In genomic region chr1:206570529-206570928, GRCh38 we compare ENCODE assay signal across 1 cellular context.
A peak's percentile ranks its signal among the peaks of the same experiment; 100 is the strongest.
TF ChIP-seq lines count a peak whose summit lies in the region.

No MANE protein-coding gene starts in this region.

TF ChIP-seq in endothelial cell of umbilical vein, 7 proteins besides CTCF, POLR2A, EP300 and RAD21:
- no peak for TF ChIP-seq EZH2 (IDR thresholded peaks at IDR 0.05; ENCODE audit: borderline replicate concordance, low read depth, low read length, severe bottlenecking)
- peak; percentile 19 for TF ChIP-seq FOS (IDR thresholded peaks at IDR 0.05; ENCODE audit: borderline replicate concordance, insufficient read depth, low read length)
- TF ChIP-seq, protein P1, sequence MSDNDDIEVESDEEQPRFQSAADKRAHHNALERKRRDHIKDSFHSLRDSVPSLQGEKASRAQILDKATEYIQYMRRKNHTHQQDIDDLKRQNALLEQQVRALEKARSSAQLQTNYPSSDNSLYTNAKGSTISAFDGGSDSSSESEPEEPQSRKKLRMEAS (IDR thresholded peaks at IDR 0.05; ENCODE audit: insufficient read depth, insufficient read length): no peak
- peak; percentile 60 for TF ChIP-seq JUN (IDR thresholded peaks at IDR 0.05; ENCODE audit: borderline replicate concordance, insufficient read depth, insufficient read length, low read depth)
- no peak for TF ChIP-seq POLR2AphosphoS5 (IDR thresholded peaks at IDR 0.05; ENCODE audit: insufficient read depth, low read depth, low read length)
- no peak for TF ChIP-seq GATA2 (IDR thresholded peaks at IDR 0.05; ENCODE audit: insufficient read depth, insufficient read length, low read depth, low read length)
